8 cellular contexts compared by ENCODE assay signal in the genomic region with DNA sequence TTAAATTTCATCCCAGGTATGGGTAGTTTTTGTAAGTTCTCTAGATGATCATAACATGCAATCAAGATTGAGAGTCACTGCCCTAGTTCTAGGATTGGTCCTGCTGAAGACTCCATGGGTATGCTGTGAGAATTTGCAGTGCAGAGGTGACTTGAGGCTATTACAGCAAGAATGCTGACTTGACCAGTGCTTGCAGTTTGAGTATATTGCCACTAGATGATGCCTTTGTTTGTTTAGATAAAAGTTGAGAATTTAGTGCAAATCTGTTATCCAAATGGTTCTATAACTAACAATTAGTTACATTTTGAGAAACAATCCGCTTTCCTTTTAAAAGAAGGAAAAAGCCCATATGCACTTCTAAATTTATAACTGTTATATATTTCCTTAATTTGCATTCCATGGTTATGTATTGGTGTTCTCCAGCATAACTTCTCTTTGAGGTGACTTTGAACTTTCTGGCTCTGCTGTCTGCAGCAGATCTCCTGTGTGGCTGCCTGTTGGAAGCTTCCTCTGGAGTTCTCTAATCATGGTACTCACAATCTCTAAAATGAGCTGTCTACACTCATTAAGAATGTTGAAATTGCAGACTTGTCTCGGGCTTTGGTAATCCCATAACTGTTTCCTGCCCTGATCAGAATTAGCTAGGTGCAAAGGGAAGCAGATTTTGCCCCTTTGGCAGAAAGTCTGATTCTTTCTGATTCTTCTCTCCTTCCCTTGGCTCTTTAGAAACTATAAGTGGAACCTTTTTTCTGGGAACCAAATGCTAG. TPM values are rescaled to one million over a fixed set of nuclear protein-coding genes. Genes with fewer than 3 reads are reported as not detected.
A peak's percentile ranks its signal among the peaks of the same experiment; 100 is the strongest.
DNase-seq lines count a peak whose midpoint lies in the region; ATAC-seq and TF ChIP-seq lines count a peak whose summit lies in the region.

No MANE protein-coding gene starts in this region.

- CTCF ChIA-PET in AG04449 (lab: Yijun Ruan, JAX) = interaction anchor here (0.7 to 3.0 kb wide), 18 partner anchors 8 to 497 kb away, joined by 3 to 28 read pairs (median 5); no protein-coding TSS in a partner anchor
- CTCF ChIA-PET in Panc1 (lab: Charles Lee) = interaction anchor here (0.6 to 0.7 kb wide), 2 partner anchors 33 to 479 kb away, joined by 4 to 8 read pairs; no protein-coding TSS in a partner anchor

- no peak for TF ChIP-seq EP300 in transverse colon (IDR thresholded peaks at IDR 0.05; ENCODE audit: low read depth)

- TF ChIP-seq CTCF in AG04449 (IDR thresholded peaks at IDR 0.05; ENCODE audit: insufficient read depth, low read length, missing control alignments) (peak; percentile 66), GM12874 (IDR thresholded peaks at IDR 0.05; ENCODE audit: insufficient read depth, low read depth, low read length) (peak; percentile 69), Panc1 (IDR thresholded peaks at IDR 0.05) (no peak), foreskin fibroblast (IDR thresholded peaks at IDR 0.05; ENCODE audit: low read depth, low read length) (peak; percentile 75), transverse colon (IDR thresholded peaks at IDR 0.05) (peak; percentile 41 to 62 (median 46))

- no peaks in the 10 kb centered on the region for H3K9me3 ChIP-seq in Panc1 (ENCODE audit: control insufficient read depth, insufficient read depth, low read depth, low read length)
- no peaks in the 10 kb centered on the region for H3K9me3 ChIP-seq in transverse colon

- in situ Hi-C loops in Panc1 (cut with HindIII; ENCODE audit: low pct_unique_long_range_greater_than_20kb, low sequenced_read_pairs) (no loop called here), transverse colon (cut with MboI; ENCODE audit: low pct_ligation_motif_present in 1 of 4, low pct_unique_long_range_greater_than_20kb in 1 of 4, low sequenced_read_pairs in 3 of 4) (no loop called here)

- no peak for TF ChIP-seq POLR2A in transverse colon (IDR thresholded peaks at IDR 0.05)

- H3K4me1 ChIP-seq in Panc1 (ENCODE audit: control insufficient read depth, insufficient read depth, low read length) (no peaks in the 10 kb centered on the region), transverse colon (no peaks in the 10 kb centered on the region)

- 88 to 90% methylated on average over 2 of the region's 2 CpGs for WGBS in transverse colon (ENCODE audit: low coverage in 1 of 2), 2 donors

- H3K4me3 ChIP-seq in AG04449 (ENCODE audit: low read depth, low read length) = no peak overlapping the region
- no peak overlapping the region for H3K4me3 ChIP-seq in Panc1 (ENCODE audit: low read depth in 2 of 2, low read length in 2 of 2)
- no peak overlapping the region for H3K4me3 ChIP-seq in foreskin fibroblast (ENCODE audit: low read depth in 1 of 2, low read length in 2 of 2)
- no peak overlapping the region for H3K4me3 ChIP-seq in transverse colon

- H3K27me3 ChIP-seq in Panc1 (ENCODE audit: control insufficient read depth, insufficient read depth, low read length) = no peaks in the 10 kb centered on the region
- H3K27me3 ChIP-seq in transverse colon = no peaks in the 10 kb centered on the region

- no TSS peak for BruUV-seq in Panc1 (replicated peaks; lab: Mats Ljungman, UMichigan)

- intact Hi-C loops in Panc1 (cut with micrococcal nuclease; ENCODE audit: unreplicated experiment) = no loop called here
- intact Hi-C loops in transverse colon (cut with DNase I; ENCODE audit: low total_unique reads) = no loop called here

- peaks cover 51% of the 10 kb centered on the region for H3K36me3 ChIP-seq in Panc1 (ENCODE audit: control insufficient read depth, insufficient read depth, low read length)
- no peaks in the 10 kb centered on the region for H3K36me3 ChIP-seq in transverse colon

- H3K27ac ChIP-seq in Panc1 (ENCODE audit: low read length) (no peak overlapping the region), transverse colon (no peak overlapping the region)

- DNase-seq in AG04449 (ENCODE audit: low read depth, low spot score) (no peak), Panc1 (ENCODE audit: low read depth, low spot score) (no peak), foreskin fibroblast (peak; percentile 54 to 79), transverse colon (no peak), COLO668 (lab: John Stamatoyannopoulos, UW; ENCODE audit: unreplicated experiment) (no peak), hypothalamus (lab: John Stamatoyannopoulos, UW) (no peak), NCI-H510A (lab: John Stamatoyannopoulos, UW) (no peak)

- ATAC-seq in Panc1 = peak; percentile 88

- POLR2A ChIA-PET in AG04449 (lab: Yijun Ruan, JAX) = no interaction called here
- POLR2A ChIA-PET in Panc1 (lab: Charles Lee) = no interaction called here

RNA-seq across cellular contexts. Expression of gene MELK, which starts 24.9 kb away (rescaled TPM):
- total RNA-seq in Panc1 (2021; ENCODE audit: unreplicated experiment) (112 TPM), transverse colon (10 to 100 TPM in 1 of 4 donors, 1 to 10 TPM in 2, under 1 TPM in 1; 0.75 to 11.5 (median 3.0) TPM)
- polyA plus RNA-seq in Panc1 (2012; ENCODE audit: insufficient read length) = 41.0 TPM

Comparison
In these comparisons a context has a peak if more than half of its experiments do, and no peak if none do; other contexts are left out.
1. DNase-seq: peak in foreskin fibroblast (2 of 2); none in AG04449 (single experiment), Panc1 (single experiment), transverse colon (single experiment), COLO668 (single experiment), hypothalamus (0 of 51) and NCI-H510A (single experiment).